ENCODE assay signal across 8 cellular contexts in genomic region chr19:13155472-13156284, GRCh38. TPM values are rescaled to one million over a fixed set of nuclear protein-coding genes. Genes with fewer than 3 reads are reported as not detected.
A peak's percentile ranks its signal among the peaks of the same experiment; 100 is the strongest.
DNase-seq lines count a peak whose midpoint lies in the region; ATAC-seq and TF ChIP-seq lines count a peak whose summit lies in the region.

No MANE protein-coding gene starts in this region.

- no peaks in the 10 kb centered on the region for H3K27me3 Mint-ChIP-seq in activated CD4-positive, alpha-beta T cell treated with anti-CD3 and anti-CD28 coated beads for 36 hours

- DNase-seq in NK-92 treated with Interleukin-12 subunit alpha and Interleukin-12 subunit beta, amount 100 ng/mL, for 24 hours (lab: John Stamatoyannopoulos, UW), result peak; percentile 79
- DNase-seq in NK-92 (lab: John Stamatoyannopoulos, UW; ENCODE audit: unreplicated experiment) (no peak), NCI-H2107 (lab: John Stamatoyannopoulos, UW) (peak; percentile 52), dedifferentiated amniotic fluid mesenchymal stem cell (ENCODE audit: extremely low spot score) (peak; percentile 50), left lung (peak; percentile 85 to 94)
- DNase-seq in activated CD4-positive, alpha-beta T cell treated with anti-CD3 and anti-CD28 coated beads for 36 hours, result peak; percentile 82
- DNase-seq in stimulated activated CD8-positive, alpha-beta memory T cell treated with anti-CD3 and anti-CD28 coated beads, Interleukin-12 subunit alpha, Interleukin-12 subunit beta, amount 100 ng/mL, for 4 hours (ENCODE audit: low read depth), result peak; percentile 67

- H3K27me3 ChIP-seq in left lung, result no peaks in the 10 kb centered on the region

- peak overlapping the region; percentile 87 for H3K4me3 Mint-ChIP-seq in activated CD4-positive, alpha-beta T cell treated with anti-CD3 and anti-CD28 coated beads for 36 hours

- no peaks in the 10 kb centered on the region for H3K36me3 ChIP-seq in left lung

- peaks cover 32% of the 10 kb centered on the region for H3K36me3 Mint-ChIP-seq in activated CD4-positive, alpha-beta T cell treated with anti-CD3 and anti-CD28 coated beads for 36 hours (ENCODE audit: low read depth)

- CTCF ChIA-PET in activated CD4-positive, alpha-beta T cell treated with anti-CD3 and anti-CD28 coated beads for 36 hours (lab: Charles Lee), result interaction anchor here (0.8 to 1.9 kb wide), 12 partner anchors 8 to 1226 kb away, joined by 3 to 12 read pairs (median 5); partner anchors contain the start of gene NACC1

- peak overlapping the region; percentile 95 to 100 for H3K4me3 ChIP-seq in left lung

- peak overlapping the region; percentile 96 to 97 for H3K27ac ChIP-seq in left lung

- peak overlapping the region; percentile 100 for H3K27ac Mint-ChIP-seq in activated CD4-positive, alpha-beta T cell treated with anti-CD3 and anti-CD28 coated beads for 36 hours

- H3K9me3 ChIP-seq in left lung, result no peaks in the 10 kb centered on the region

- no peak for TF ChIP-seq POLR2A in GM18505 (IDR thresholded peaks at IDR 0.05; ENCODE audit: borderline replicate concordance, extremely low read depth, insufficient read depth, insufficient read length)

- intact Hi-C loops in activated CD4-positive, alpha-beta T cell treated with anti-CD3 and anti-CD28 coated beads for 36 hours (cut with DNase I, micrococcal nuclease), result loop anchor here (1.0 to 10.0 kb wide), 8 partner anchors 8 to 1369 kb away; partner anchors contain the start of gene TECR (in 1 of the 2)
- intact Hi-C loops in left lung (cut with DNase I), result no loop called here

- H3K4me1 Mint-ChIP-seq in activated CD4-positive, alpha-beta T cell treated with anti-CD3 and anti-CD28 coated beads for 36 hours, result peaks cover 33% of the 10 kb centered on the region

- POLR2A ChIA-PET in activated CD4-positive, alpha-beta T cell treated with anti-CD3 and anti-CD28 coated beads for 36 hours (lab: Charles Lee), result interaction anchor here (0.7 to 1.7 kb wide), 10 partner anchors 8 to 56 kb away, joined by 3 to 15 read pairs (median 4); partner anchors contain the start of gene NACC1

- peaks cover 6 to 35% of the 10 kb centered on the region in 2 donors for H3K4me1 ChIP-seq in left lung

- no peaks in the 10 kb centered on the region for H3K9me3 Mint-ChIP-seq in activated CD4-positive, alpha-beta T cell treated with anti-CD3 and anti-CD28 coated beads for 36 hours (ENCODE audit: low read depth)

- no peak for TF ChIP-seq CTCF in left lung (IDR thresholded peaks at IDR 0.05)

- peak; percentile 1 for ATAC-seq in activated CD4-positive, alpha-beta T cell treated with anti-CD3 and anti-CD28 coated beads for 36 hours
- ATAC-seq in left lung (peak; percentile 16), GM18505 (IDR thresholded peaks at IDR 0.05; ENCODE audit: unreplicated experiment) (no peak)

RNA-seq across cellular contexts. Expression of gene IER2, which starts 5.5 kb away (rescaled TPM):
- total RNA-seq in activated CD4-positive, alpha-beta T cell treated with anti-CD3 and anti-CD28 coated beads for 36 hours, result 100 to 1,000 TPM; 109 to 118 TPM
- 10 to 100 TPM; 70.1 to 99.4 TPM for total RNA-seq in left lung

RNA-seq across cellular contexts. Expression of gene STX10, which starts 5.5 kb away (rescaled TPM):
- 10 to 100 TPM; 64.8 to 71.4 TPM for total RNA-seq in activated CD4-positive, alpha-beta T cell treated with anti-CD3 and anti-CD28 coated beads for 36 hours
- total RNA-seq in left lung, result 10 to 100 TPM; 64.0 to 94.8 TPM

RNA-seq across cellular contexts. Expression of gene NACC1, which starts 37.6 kb away (rescaled TPM):
- total RNA-seq in activated CD4-positive, alpha-beta T cell treated with anti-CD3 and anti-CD28 coated beads for 36 hours, result 10 to 100 TPM; 77.5 to 84.5 TPM
- total RNA-seq in left lung, result 10 to 100 TPM; 65.1 to 92.5 TPM

RNA-seq across cellular contexts. Expression of gene TRMT1, which starts 39.1 kb away (rescaled TPM):
- 10 to 100 TPM; 73.0 to 96.1 TPM for total RNA-seq in activated CD4-positive, alpha-beta T cell treated with anti-CD3 and anti-CD28 coated beads for 36 hours
- 10 to 100 TPM; 24.2 to 46.2 TPM for total RNA-seq in left lung

RNA-seq across cellular contexts. Expression of gene LYL1, which starts 53.0 kb away (rescaled TPM):
- total RNA-seq in activated CD4-positive, alpha-beta T cell treated with anti-CD3 and anti-CD28 coated beads for 36 hours, result 1 to 10 TPM; 2.0 to 2.5 TPM
- total RNA-seq in left lung, result 10 to 100 TPM; 15.4 to 32.9 TPM

Comparison
In these comparisons a context has a peak if more than half of its experiments do, and no peak if none do; other contexts are left out.
1. intact Hi-C loops: an anchor here in activated CD4-positive, alpha-beta T cell treated with anti-CD3 and anti-CD28 coated beads for 36 hours (1.0 to 10.0 kb wide); none called in left lung.